In genomic region chr3:158845748-158846350, GRCh38 we compare ENCODE assay signal across 8 cellular contexts. TPM values are rescaled to one million over a fixed set of nuclear protein-coding genes. Genes with fewer than 3 reads are reported as not detected.
DNase-seq lines count a peak whose midpoint lies in the region; ATAC-seq, FAIRE-seq and TF ChIP-seq lines count a peak whose summit lies in the region.

No MANE protein-coding gene starts in this region.

- H3K4me2 ChIP-seq in A549: 0 out of 3 replicates have a peak overlapping the region, but pooled peaks have one; percentile 25
- no peak overlapping the region for H3K4me2 ChIP-seq in fibroblast of lung (ENCODE audit: extremely low read depth, insufficient read depth, low read length)

- intact Hi-C loops in ovary (cut with DNase I): loop anchor here in 2 of 4 donors (5.0 to 10.0 kb wide), 2 partner anchors 409 to 416 kb away; no protein-coding TSS in a partner anchor

- TF ChIP-seq CTCF in A549 (IDR thresholded peaks at IDR 0.05) (peak; percentile 86), HFF-Myc (IDR thresholded peaks at IDR 0.05; ENCODE audit: low read depth, low read length, missing control alignments) (peak; percentile 61), WI38 (IDR thresholded peaks at IDR 0.05; ENCODE audit: low read depth, low read length) (peak; percentile 57), fibroblast of lung (conservative IDR thresholded peaks at IDR 0.05 in 1 of 2, IDR thresholded peaks at IDR 0.05 in 1 of 2; ENCODE audit: low read depth in 1 of 2, low read length in 2 of 2) (peak; percentile 57 to 67), ovary (IDR thresholded peaks at IDR 0.05) (peak; percentile 24 to 56 (median 42))

- no peak overlapping the region for H2AFZ ChIP-seq in fibroblast of lung (ENCODE audit: low read length)

- DNase-seq in A549 (ENCODE audit: low read depth in 1 of 2, low spot score in 1 of 2) (peak; percentile 49 to 50), ELF-1 (ENCODE audit: low read depth, low spot score) (peak; percentile 27), HFF-Myc (ENCODE audit: extremely low read depth, low read depth) (no peak), NCI-H1694 treated with DMSO at 0.1 percent for 48 hours (lab: John Stamatoyannopoulos, UW) (peak; percentile 46), fibroblast of lung (ENCODE audit: low read depth in 2 of 2) (peak; percentile 19 to 29), ovary (peak in 1 of 5 donors; percentile 21)

- H3K27me3 ChIP-seq in fibroblast of lung (ENCODE audit: control insufficient read depth, insufficient read depth, low read length) (no peaks in the 10 kb centered on the region), ovary (no peaks in the 10 kb centered on the region)

- 17% methylated on average over 5 of the region's 5 CpGs for WGBS in A549 (ENCODE audit: missing lambda C conversion rate)
- WGBS in ovary, 3 donors: 9 to 17% (median 14%) methylated on average over 5 of the region's 5 CpGs

- H3K4me3 ChIP-seq in A549 (no peak overlapping the region), HFF-Myc (replicated peaks; ENCODE audit: low read depth, low read length) (no peak overlapping the region), WI38 (ENCODE audit: low read depth, low read length) (no peak overlapping the region), fibroblast of lung (replicated peaks in 1 of 4; ENCODE audit: control extremely low read depth in 1 of 4, insufficient read depth in 1 of 4, low read depth in 3 of 4, low read length in 4 of 4) (no peak overlapping the region), ovary (no peak overlapping the region)

- TF ChIP-seq EP300 in A549 (IDR thresholded peaks at IDR 0.05) (no peak), ovary (IDR thresholded peaks at IDR 0.05) (no peak)

- H3K36me3 ChIP-seq in fibroblast of lung (ENCODE audit: control insufficient read depth, insufficient read depth, low read length) (no peaks in the 10 kb centered on the region), ovary (no peaks in the 10 kb centered on the region)

- CTCF ChIA-PET in A549 (lab: Yijun Ruan, JAX): interaction anchor here (0.7 to 12.2 kb wide), 21 partner anchors 9 to 959 kb away, joined by 3 to 305 read pairs (median 3); partner anchors contain the start of gene MFSD1

- no peaks in the 10 kb centered on the region for H3K79me2 ChIP-seq in fibroblast of lung (ENCODE audit: control insufficient read depth, insufficient read depth, low read length)

- H4K20me1 ChIP-seq in fibroblast of lung (ENCODE audit: control insufficient read depth, extremely low read depth, insufficient read depth, low read length): no peaks in the 10 kb centered on the region

- no peaks in the 10 kb centered on the region for H3K4me1 ChIP-seq in A549
- H3K4me1 ChIP-seq in fibroblast of lung (ENCODE audit: control insufficient read depth, extremely low read depth, insufficient read depth, low read length): no peaks in the 10 kb centered on the region
- H3K4me1 ChIP-seq in ovary (ENCODE audit: insufficient read depth): no peaks in the 10 kb centered on the region

- ATAC-seq in A549 (peak in 1 of 2 experiments; percentile 74; a peak in 3 of 6 replicates), HG03196 (IDR thresholded peaks at IDR 0.05; ENCODE audit: unreplicated experiment) (no peak)

- H3K27ac ChIP-seq in A549 (no peak overlapping the region), fibroblast of lung (ENCODE audit: insufficient read depth, low read length) (no peak overlapping the region), ovary (no peak overlapping the region)

- TF ChIP-seq POLR2A in A549 (IDR thresholded peaks at IDR 0.05; ENCODE audit: low read length) (no peak), ovary (IDR thresholded peaks at IDR 0.05) (no peak)

- peak; percentile 18 for FAIRE-seq in A549 (lab: Jason Lieb, UNC)

- H3K9me3 ChIP-seq in A549 (no peaks in the 10 kb centered on the region), fibroblast of lung (ENCODE audit: control insufficient read depth, insufficient read depth, low read depth, low read length) (no peaks in the 10 kb centered on the region), ovary (no peaks in the 10 kb centered on the region)

- H3K9ac ChIP-seq in fibroblast of lung (ENCODE audit: insufficient read depth, low read length): no peak overlapping the region

- peak; percentile 89 to 91 for TF ChIP-seq RAD21 in A549 (conservative IDR thresholded peaks at IDR 0.05 in 1 of 2, IDR thresholded peaks at IDR 0.05 in 1 of 2)

- POLR2A ChIA-PET in A549 (lab: Yijun Ruan, JAX): interaction anchor here (0.6 kb wide), 1 partner anchor 37 kb away, joined by 3 read pairs; no protein-coding TSS in a partner anchor

TF ChIP-seq in A549, 52 proteins besides CTCF, POLR2A, EP300 and RAD21:
- TF ChIP-seq ZC3H11A (IDR thresholded peaks at IDR 0.05): no peak
- peak; percentile 82 for TF ChIP-seq SMC3 (IDR thresholded peaks at IDR 0.05)

RNA-seq across cellular contexts. Expression of gene MFSD1, which starts 44.0 kb away (rescaled TPM):
- polyA plus RNA-seq in A549 (2011; rRNA removed) (41.9 and 53.2 TPM in 2 replicates), A549 (2017; fragmentation: RNase III; extraction: RNeasy Plus Mini Kit Qiagen cat#74134 plus additional on column Dnase treatment) (39.5 to 41.5 TPM (median 39.7 TPM) in 3 replicates), fibroblast of lung (103 and 127 TPM in 2 replicates), ovary (10 to 100 TPM; 27.1 to 47.2 TPM)
- 17.0 and 20.8 TPM in 2 replicates for polyA plus RNA-seq in A549 (2012; cell fraction: cytosol; rRNA removed)
- 12.3 and 18.8 TPM in 2 replicates for polyA plus RNA-seq in A549 (2012; cell fraction: nucleus; rRNA removed)
- polyA minus RNA-seq in A549 (2011; rRNA and poly(A)+ RNA removed): 20.3 and 25.4 TPM in 2 replicates
- total RNA-seq in fibroblast of lung (117 and 159 TPM in 2 replicates), ovary (10 to 100 TPM; 27.7 to 63.8 (median 43.0) TPM)
- polyA plus RNA-seq in fibroblast of lung (2012): 55.0 and 85.8 TPM in 2 replicates
- 47.7 and 99.9 TPM in 2 replicates for polyA minus RNA-seq in fibroblast of lung (ENCODE audit: low replicate concordance)
